In the genomic region with DNA sequence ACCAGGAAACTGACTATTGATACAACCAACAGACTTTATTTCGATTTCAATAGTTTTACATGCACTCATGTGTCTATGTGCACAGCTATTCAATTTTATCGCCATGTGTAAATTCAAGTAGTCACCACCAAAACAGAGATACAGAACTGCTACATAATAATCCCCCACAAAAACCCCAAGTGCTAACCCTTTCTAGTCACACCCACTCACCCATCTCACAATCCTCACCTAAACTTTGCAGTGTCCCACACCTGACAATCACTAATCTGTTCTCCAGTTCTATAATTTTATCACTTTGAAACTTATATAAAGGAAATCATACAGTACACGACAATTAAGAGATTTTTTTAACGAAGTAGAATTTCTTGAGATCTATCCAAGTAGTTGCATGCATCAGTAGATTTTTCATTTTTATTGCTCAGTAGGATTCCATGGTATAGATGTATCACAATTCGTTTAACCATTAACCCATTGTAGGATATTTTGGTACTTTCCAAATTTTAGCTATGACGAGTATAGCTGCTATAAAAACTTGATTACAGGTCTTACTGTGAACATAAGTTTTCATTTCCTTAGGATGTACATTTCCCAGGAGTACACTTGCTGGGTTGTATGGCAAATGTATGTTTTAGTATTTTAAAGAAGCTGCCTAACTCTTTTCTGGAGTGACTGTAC, we compare ENCODE assay signal across 18 cellular contexts.
DNase-seq lines count a peak whose midpoint lies in the region; ATAC-seq, FAIRE-seq and TF ChIP-seq lines count a peak whose summit lies in the region.
"Had no signal": no experiment of that assay in that cellular context is flagged by ENCODE, and none has a peak within 500 bp of the region (broad histone marks: within the 10 kb centered on the region; RNA-seq: fewer than 3 reads in every experiment).

No MANE protein-coding gene starts in this region.

- no peak for DNase-seq in CD8-positive, alpha-beta T cell
- DNase-seq in omental fat pad (ENCODE audit: low spot score) (no peak), GM12892 (ENCODE audit: insufficient read length) (no peak), GM13977 (ENCODE audit: low spot score) (no peak)
- DNase-seq: DMS 273 treated with DMSO at 0.1 percent for 48 hours, IMR-90, Kasumi-1, NCI-H2029, NCI-H2171 treated with DMSO at 0.1 percent for 48 hours, NCI-H82, SHP77 treated with DMSO at 0.1 percent for 48 hours, T-helper 2 cell had no signal

- in situ Hi-C loops in GM13977 (cut with MboI; ENCODE audit: low pct_unique_long_range_greater_than_20kb, low sequenced_read_pairs, unreplicated experiment) = no loop called here

- H3K27ac ChIP-seq in CD8-positive, alpha-beta T cell (ENCODE audit: low read depth, low read length) = no peak overlapping the region

- H3K27ac Mint-ChIP-seq in CD8-positive, alpha-beta T cell = peak overlapping the region; percentile 28
- H3K27ac Mint-ChIP-seq: B cell, GM23338 had no signal

- H3K9me3 Mint-ChIP-seq in CD8-positive, alpha-beta T cell = no peaks in the 10 kb centered on the region

- H3K27me3 ChIP-seq in CD8-positive, alpha-beta T cell (ENCODE audit: insufficient read depth, low read length) = no peaks in the 10 kb centered on the region

- H3K9me3 ChIP-seq in CD8-positive, alpha-beta T cell (ENCODE audit: low read length) = peaks cover 3% of the 10 kb centered on the region

- intact Hi-C loops in CD8-positive, alpha-beta T cell (cut with DNase I, micrococcal nuclease) = no loop called here

- POLR2A ChIA-PET in CD8-positive, alpha-beta T cell (lab: Charles Lee) = no interaction called here

- CTCF ChIA-PET in CD8-positive, alpha-beta T cell (lab: Charles Lee) = no interaction called here

- no peaks in the 10 kb centered on the region for H3K4me1 ChIP-seq in CD8-positive, alpha-beta T cell (ENCODE audit: insufficient read depth, low read length)

- H3K27me3 Mint-ChIP-seq in CD8-positive, alpha-beta T cell (ENCODE audit: low read depth) = no peaks in the 10 kb centered on the region
- H3K27me3 Mint-ChIP-seq: B cell had no signal

- H3K4me3 ChIP-seq in CD8-positive, alpha-beta T cell (ENCODE audit: low read depth, low read length) = no peak overlapping the region
- H3K4me3 ChIP-seq: GM23338 had no signal

- no peak for ATAC-seq in CD8-positive, alpha-beta T cell
- ATAC-seq in GM18909 (IDR thresholded peaks at IDR 0.05; ENCODE audit: poor library complexity, unreplicated experiment) (peak; percentile 74), HG03175 (IDR thresholded peaks at IDR 0.05; ENCODE audit: unreplicated experiment) (peak; percentile 58), omental fat pad (ENCODE audit: low FRiP score) (no peak), esophagus mucosa (no peak)
- ATAC-seq: GM23338 had no signal

- peak; percentile 94 for FAIRE-seq in colon (lab: Jason Lieb, UNC)
- FAIRE-seq in GM12892 (lab: Jason Lieb, UNC) = no peak

- no peak for TF ChIP-seq POLR2A in GM12892 (IDR thresholded peaks at IDR 0.05; ENCODE audit: low read depth, low read length)

- H3K4me3 Mint-ChIP-seq in CD8-positive, alpha-beta T cell = no peak overlapping the region
- H3K4me3 Mint-ChIP-seq: B cell, GM23338 had no signal

- TF ChIP-seq CTCF in CD8-positive, alpha-beta T cell (IDR thresholded peaks at IDR 0.05) = no peak
- no peak for TF ChIP-seq CTCF in omental fat pad (IDR thresholded peaks at IDR 0.05)
- TF ChIP-seq CTCF in GM13977 (IDR thresholded peaks at IDR 0.05; ENCODE audit: extremely low read depth, insufficient read depth, missing control alignments) = no peak

- H3K4me1 Mint-ChIP-seq in CD8-positive, alpha-beta T cell (ENCODE audit: low read depth) = peaks cover 19% of the 10 kb centered on the region
- H3K4me1 Mint-ChIP-seq: GM23338 had no signal

- H3K36me3 Mint-ChIP-seq in CD8-positive, alpha-beta T cell = peaks cover 25% of the 10 kb centered on the region

- H3K36me3 ChIP-seq in CD8-positive, alpha-beta T cell (ENCODE audit: insufficient read depth, low read length) = no peaks in the 10 kb centered on the region

Comparison
In these comparisons a context has a peak if more than half of its experiments do, and no peak if none do; other contexts are left out.
1. ATAC-seq: peak in GM18909 (single experiment) and HG03175 (single experiment); none in CD8-positive, alpha-beta T cell (single experiment), omental fat pad (single experiment) and esophagus mucosa (single experiment).